12 cellular contexts compared by ENCODE assay signal in genomic region chr16:87897563-87898505, GRCh38. TPM values are rescaled to one million over a fixed set of nuclear protein-coding genes. Genes with fewer than 3 reads are reported as not detected.
A peak's percentile ranks its signal among the peaks of the same experiment; 100 is the strongest.
DNase-seq lines count a peak whose midpoint lies in the region; ATAC-seq and TF ChIP-seq lines count a peak whose summit lies in the region.
"Had no signal": no experiment of that assay in that cellular context is flagged by ENCODE, and none has a peak within 500 bp of the region (broad histone marks: within the 10 kb centered on the region; RNA-seq: fewer than 3 reads in every experiment).

No MANE protein-coding gene starts in this region.

- CTCF ChIA-PET in A673 (lab: Charles Lee) = no interaction called here

- POLR2A ChIA-PET in A673 (lab: Charles Lee; ENCODE audit: low non-redundant PET) = no interaction called here

- peak overlapping the region; percentile 90; the same call in 1 of the 2 replicates for H2AFZ ChIP-seq in OCI-LY3 (ENCODE audit: low read depth, low read length)

- no peaks in the 10 kb centered on the region for H3K9me3 ChIP-seq in OCI-LY3 (ENCODE audit: insufficient read depth, low read length)
- H3K9me3 ChIP-seq in A673 (ENCODE audit: low read depth, low read length, poor library complexity, severe bottlenecking) = no peaks in the 10 kb centered on the region
- H3K9me3 ChIP-seq in MG63 = no peaks in the 10 kb centered on the region
- H3K9me3 ChIP-seq: transverse colon had no signal

- H3K27me3 ChIP-seq in OCI-LY3 (ENCODE audit: low read depth, low read length) = no peaks in the 10 kb centered on the region
- H3K27me3 ChIP-seq in foreskin keratinocyte = no peaks in the 10 kb centered on the region
- H3K27me3 ChIP-seq in A673 (replicated peaks; ENCODE audit: insufficient read depth, low read depth, low read length, poor library complexity) = no peaks in the 10 kb centered on the region
- no peaks in the 10 kb centered on the region for H3K27me3 ChIP-seq in MG63
- H3K27me3 ChIP-seq: transverse colon had no signal

- ATAC-seq in foreskin keratinocyte (peak; percentile 14), GM19467 (IDR thresholded peaks at IDR 0.05; ENCODE audit: unreplicated experiment) (no peak)

- BruUV-seq in A673 (replicated peaks; lab: Mats Ljungman, UMichigan) = no TSS peak

- H3K4me3 ChIP-seq in OCI-LY3 (ENCODE audit: low read length) (no peak overlapping the region), A673 (ENCODE audit: low read depth, low read length, poor library complexity, severe bottlenecking) (no peak overlapping the region), MG63 (no peak overlapping the region)
- H3K4me3 ChIP-seq: transverse colon had no signal

- no peak overlapping the region; the same call in 1 of the 2 replicates for H3K9ac ChIP-seq in OCI-LY3 (ENCODE audit: low read length)

- H3K4me2 ChIP-seq in OCI-LY3 (ENCODE audit: low read length) = peak overlapping the region; percentile 27

- intact Hi-C loops in A673 (cut with micrococcal nuclease; ENCODE audit: unreplicated experiment) = no loop called here

- no peaks in the 10 kb centered on the region for H3K79me2 ChIP-seq in OCI-LY3 (ENCODE audit: low read length)

- H3K27ac ChIP-seq in OCI-LY3 (ENCODE audit: low read length) (no peak overlapping the region), foreskin keratinocyte (no peak overlapping the region), A673 (ENCODE audit: low read depth, low read length, poor library complexity, severe bottlenecking) (no peak overlapping the region)

- peaks cover 42% of the 10 kb centered on the region for H3K4me1 ChIP-seq in OCI-LY3 (ENCODE audit: low read length)
- peaks cover 8% of the 10 kb centered on the region for H3K4me1 ChIP-seq in foreskin keratinocyte
- no peaks in the 10 kb centered on the region for H3K4me1 ChIP-seq in A673 (ENCODE audit: insufficient read depth, low read length, poor library complexity, severe bottlenecking)

- no peaks in the 10 kb centered on the region for H4K20me1 ChIP-seq in OCI-LY3 (ENCODE audit: insufficient read depth, low read length)

- peak; percentile 22 for DNase-seq in activated T-cell treated with anti-CD3 and anti-CD28 coated beads for 1 hour (ENCODE audit: low read depth)
- no peak for DNase-seq in foreskin keratinocyte
- DNase-seq in stimulated activated CD8-positive, alpha-beta memory T cell treated with anti-CD3 and anti-CD28 coated beads, Interleukin-7, amount 100 ng/mL, for 1 hour (ENCODE audit: low read depth in 2 of 2) = peak; percentile 23 to 36
- DNase-seq in A673 (ENCODE audit: low spot score) = no peak
- no peak for DNase-seq in CD1c-positive myeloid dendritic cell (ENCODE audit: extremely low spot score)
- no peak for DNase-seq in MG63
- DNase-seq: MM.1S, Right ventricle myocardium superior, transverse colon had no signal

- no peak for TF ChIP-seq CTCF in OCI-LY3 (IDR thresholded peaks at IDR 0.05; ENCODE audit: low read depth, low read length)
- no peak for TF ChIP-seq CTCF in foreskin keratinocyte (conservative IDR thresholded peaks at IDR 0.05)
- TF ChIP-seq CTCF in A673 (conservative IDR thresholded peaks at IDR 0.05; ENCODE audit: low read depth, low read length) = no peak

- H3K36me3 ChIP-seq in OCI-LY3 (replicated peaks; ENCODE audit: low read depth, low read length) = no peaks in the 10 kb centered on the region
- H3K36me3 ChIP-seq in A673 (ENCODE audit: insufficient read depth, low read length, poor library complexity, severe bottlenecking) = no peaks in the 10 kb centered on the region
- H3K36me3 ChIP-seq in MG63 = no peaks in the 10 kb centered on the region
- H3K36me3 ChIP-seq: transverse colon had no signal

RNA-seq across cellular contexts. Expression of gene SLC7A5, which starts 28.5 kb away (rescaled TPM):
- 455 and 588 TPM in 2 replicates for total RNA-seq in foreskin keratinocyte
- polyA plus RNA-seq in foreskin keratinocyte = 419 and 621 TPM in 2 replicates
- 324 and 371 TPM in 2 replicates for total RNA-seq in A673 (2021)
- 75.3 and 110 TPM in 2 replicates for total RNA-seq in MG63 (2014; rRNA removed; shearing (Covaris generic); ENCODE audit: low replicate concordance)

RNA-seq across cellular contexts. Expression of gene CA5A, which starts 38.5 kb away (rescaled TPM):
- total RNA-seq in foreskin keratinocyte (not detected in 2 replicates), A673 (2021) (not detected in 2 replicates)
- not detected in 2 replicates for polyA plus RNA-seq in foreskin keratinocyte
- not detected in 2 replicates for total RNA-seq in MG63 (2014; rRNA removed; shearing (Covaris generic); ENCODE audit: low replicate concordance)
- total RNA-seq: cardiac septum, Right ventricle myocardium superior, transverse colon had no signal

RNA-seq across cellular contexts. Expression of gene BANP, which starts 53.4 kb away (rescaled TPM):
- total RNA-seq in foreskin keratinocyte (14.0 and 15.5 TPM in 2 replicates), A673 (2021) (35.2 and 44.3 TPM in 2 replicates)
- polyA plus RNA-seq in foreskin keratinocyte = 8.9 and 9.4 TPM in 2 replicates
- 30.4 and 33.7 TPM in 2 replicates for total RNA-seq in MG63 (2014; rRNA removed; shearing (Covaris generic); ENCODE audit: low replicate concordance)

Comparison
In these comparisons a context has a peak if more than half of its experiments do, and no peak if none do; other contexts are left out.
1. DNase-seq: peak in activated T-cell treated with anti-CD3 and anti-CD28 coated beads for 1 hour (single experiment) and stimulated activated CD8-positive, alpha-beta memory T cell treated with anti-CD3 and anti-CD28 coated beads, Interleukin-7, amount 100 ng/mL, for 1 hour (2 of 2); none in foreskin keratinocyte (0 of 2), A673 (single experiment), CD1c-positive myeloid dendritic cell (single experiment) and MG63 (single experiment).